In the genomic region with DNA sequence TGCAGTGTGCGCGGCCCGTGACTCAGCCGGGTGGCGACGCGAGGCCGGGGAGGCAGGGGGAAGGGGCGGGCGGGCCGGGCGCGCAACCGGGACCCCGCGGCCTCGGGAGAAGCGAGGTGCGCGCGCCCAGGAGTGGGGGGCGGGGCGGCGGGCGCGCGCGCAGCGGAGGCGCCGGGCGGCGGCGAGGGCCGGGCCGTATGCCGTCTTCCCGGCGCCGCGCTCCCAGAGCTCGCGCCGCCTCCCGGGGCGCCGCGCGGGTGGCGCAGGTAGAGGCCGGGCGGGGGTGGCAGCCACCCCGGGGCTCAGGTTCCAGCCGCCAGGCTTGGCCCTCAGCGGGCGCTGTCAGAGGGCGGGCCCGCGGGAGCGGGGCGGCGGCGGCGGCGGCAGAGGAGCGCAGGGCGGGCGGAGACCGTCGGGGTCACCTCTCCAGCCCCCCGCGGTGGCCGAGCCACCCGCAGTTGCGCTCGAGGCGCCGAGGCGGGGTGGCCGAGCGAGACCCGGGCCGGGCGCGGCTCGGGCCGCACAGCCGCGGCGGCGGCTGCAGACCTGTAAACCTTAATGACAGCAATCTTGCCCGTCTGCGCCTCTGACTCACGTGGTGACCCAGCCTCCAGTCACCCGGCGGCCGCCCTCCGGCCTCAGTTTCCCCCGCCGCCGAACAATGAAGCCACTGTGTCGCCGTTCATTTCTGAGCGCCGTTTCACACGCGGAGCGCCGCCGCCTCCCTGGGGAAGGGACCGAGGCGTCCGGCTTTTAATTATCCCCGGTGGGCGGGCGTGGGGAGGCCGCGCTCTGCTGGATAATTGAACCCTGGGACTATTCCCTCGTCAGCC, we compare ENCODE assay signal across 8 cellular contexts. TPM values are rescaled to one million over a fixed set of nuclear protein-coding genes. Genes with fewer than 3 reads are reported as not detected.
DNase-seq lines count a peak whose midpoint lies in the region; ATAC-seq and TF ChIP-seq lines count a peak whose summit lies in the region.

No MANE protein-coding gene starts in this region.

- no peaks in the 10 kb centered on the region for H3K79me1 ChIP-seq in neuronal stem cell (ENCODE audit: low read depth, low read length)

- H4K8ac ChIP-seq in neuronal stem cell (ENCODE audit: low read depth, low read length), result no peak overlapping the region

- H2BK120ac ChIP-seq in neuronal stem cell (ENCODE audit: low read depth, low read length), result no peak overlapping the region

- peak; percentile 17 for DNase-seq in DMS79 treated with DMSO at 0.1 percent for 48 hours (lab: John Stamatoyannopoulos, UW)
- no peak for DNase-seq in DMS79 (lab: John Stamatoyannopoulos, UW)
- DNase-seq in NCI-H748 (lab: John Stamatoyannopoulos, UW; ENCODE audit: unreplicated experiment), result peak; percentile 75
- peak; percentile 72 for DNase-seq in activated T-cell treated with anti-CD3 and anti-CD28 coated beads, Interleukin-2, amount 50 U/mL, for 1 hour
- DNase-seq in fibroblast of mammary gland (ENCODE audit: low read depth), result no peak
- peak; percentile 62 for DNase-seq in neuronal stem cell (ENCODE audit: low spot score)
- no peak for DNase-seq in tibial nerve (ENCODE audit: low spot score in 2 of 2)

- H3K27me3 ChIP-seq in neuronal stem cell (ENCODE audit: control insufficient read depth in 3 of 3, insufficient read depth in 3 of 3, low read depth in 1 of 3, low read length in 3 of 3) (peaks cover 3 to 62% (median 35%) of the 10 kb centered on the region in 3 experiments), tibial nerve (no peaks in the 10 kb centered on the region)

- no peak overlapping the region for H3K27ac ChIP-seq in neuronal stem cell (replicated peaks; ENCODE audit: low read length)
- peak overlapping the region in 2 of 4 donors; percentile 56 to 71 for H3K27ac ChIP-seq in tibial nerve

- TF ChIP-seq EP300 in tibial nerve (IDR thresholded peaks at IDR 0.05), result no peak

- peak overlapping the region; percentile 96 for H2AFZ ChIP-seq in neuronal stem cell (ENCODE audit: low read length)

- H3K4me3 ChIP-seq in fibroblast of mammary gland (ENCODE audit: control insufficient read depth, low read depth, low read length) (peak overlapping the region; percentile 58), neuronal stem cell (ENCODE audit: low read length in 2 of 2) (peak overlapping the region; percentile 49 to 87), tibial nerve (peak overlapping the region; percentile 44 to 78 (median 70))

- no peak overlapping the region for H4K91ac ChIP-seq in neuronal stem cell (ENCODE audit: low read depth, low read length, poor library complexity)

- H3K4me2 ChIP-seq in neuronal stem cell (ENCODE audit: insufficient read depth, low read length, poor library complexity, severe bottlenecking), result peak overlapping the region; percentile 91

- no peaks in the 10 kb centered on the region for H3K36me3 ChIP-seq in neuronal stem cell (replicated peaks in 1 of 2; ENCODE audit: control insufficient read depth in 2 of 2, insufficient read depth in 2 of 2, low read length in 2 of 2)
- H3K36me3 ChIP-seq in tibial nerve, result no peaks in the 10 kb centered on the region

- H3K4me1 ChIP-seq in neuronal stem cell (ENCODE audit: control insufficient read depth in 2 of 2, insufficient read depth in 1 of 2, low read depth in 1 of 2, low read length in 2 of 2) (peaks cover 6 to 13% of the 10 kb centered on the region in 2 donors), tibial nerve (peaks cover 0 to 13% (median 4%) of the 10 kb centered on the region in 4 donors)

- H2AK5ac ChIP-seq in neuronal stem cell (ENCODE audit: low read depth, low read length), result no peak overlapping the region

- peak; percentile 49 for ATAC-seq in HG02870 (IDR thresholded peaks at IDR 0.05; ENCODE audit: unreplicated experiment)

- H2BK15ac ChIP-seq in neuronal stem cell (ENCODE audit: low read length), result no peak overlapping the region

- no CpG with 5 or more reads among the region's 119 CpGs for WGBS in neuronal stem cell (ENCODE audit: extremely low coverage in 2 of 2, insufficient read length in 2 of 2, insufficient replicate concordance in 1 of 2), 2 donors
- 1 to 5% methylated on average over 20 to 37 of the region's 119 CpGs for WGBS in tibial nerve, 2 donors

- peak overlapping the region; percentile 94 for H3K18ac ChIP-seq in neuronal stem cell (ENCODE audit: low read length)

- no peak overlapping the region for H2BK12ac ChIP-seq in neuronal stem cell (ENCODE audit: low read length)

- peak overlapping the region; percentile 40 for H3K9ac ChIP-seq in neuronal stem cell (ENCODE audit: low read depth, low read length, poor library complexity)

- no peak overlapping the region for H3K4ac ChIP-seq in neuronal stem cell (ENCODE audit: low read length)

- H3K14ac ChIP-seq in neuronal stem cell (ENCODE audit: low read length), result no peak overlapping the region

- no peak for TF ChIP-seq POLR2A in tibial nerve (IDR thresholded peaks at IDR 0.05)

- H3K23ac ChIP-seq in neuronal stem cell (ENCODE audit: low read depth, low read length, poor library complexity), result peak overlapping the region; percentile 98

- H2BK5ac ChIP-seq in neuronal stem cell (ENCODE audit: low read length), result no peak overlapping the region

- peaks cover 0 to 8% of the 10 kb centered on the region in 2 donors for H3K9me3 ChIP-seq in neuronal stem cell (replicated peaks in 1 of 2; ENCODE audit: control insufficient read depth in 2 of 2, insufficient read depth in 1 of 2, low read depth in 1 of 2, low read length in 2 of 2)
- H3K9me3 ChIP-seq in tibial nerve, result no peaks in the 10 kb centered on the region

- TF ChIP-seq CTCF in fibroblast of mammary gland (conservative IDR thresholded peaks at IDR 0.05; ENCODE audit: control insufficient read depth, insufficient read depth, low read depth, low read length) (no peak), tibial nerve (IDR thresholded peaks at IDR 0.05) (no peak)

RNA-seq across cellular contexts. Expression of a gene that starts 25.3 kb away (rescaled TPM):
- polyA plus RNA-seq in neuronal stem cell (2013, experiment 1 of 2), result 0.57 TPM
- polyA plus RNA-seq in neuronal stem cell (2013, experiment 2 of 2), result 0.79 TPM
- total RNA-seq in tibial nerve, result 10 to 100 TPM; 34.3 to 56.8 (median 35.6) TPM

Comparison
In these comparisons a context has a peak if more than half of its experiments do, and no peak if none do; other contexts are left out.
1. DNase-seq: peak in DMS79 treated with DMSO at 0.1 percent for 48 hours (single experiment), NCI-H748 (single experiment), activated T-cell treated with anti-CD3 and anti-CD28 coated beads, Interleukin-2, amount 50 U/mL, for 1 hour (single experiment) and neuronal stem cell (single experiment); none in DMS79 (single experiment), fibroblast of mammary gland (single experiment) and tibial nerve (0 of 2).
2. Peak in every context shown above with its lines, with median percentiles within 50 percentile points of each other: H3K4me3 ChIP-seq.